ENCODE assay signal across 16 cellular contexts in genomic region chrX:66002832-66003680, GRCh38. TPM values are rescaled to one million over a fixed set of nuclear protein-coding genes. Genes with fewer than 3 reads are reported as not detected.
DNase-seq lines count a peak whose midpoint lies in the region; ATAC-seq lines count a peak whose summit lies in the region.
"Had no signal": no experiment of that assay in that cellular context is flagged by ENCODE, and none has a peak within 500 bp of the region (broad histone marks: within the 10 kb centered on the region; RNA-seq: fewer than 3 reads in every experiment).

No MANE protein-coding gene starts in this region.

- ATAC-seq in activated naive CD4-positive, alpha-beta T cell treated with anti-CD3 and anti-CD28 coated beads, Interleukin-2, amount 50 U/mL, for 72 hours: peak in 1 of 2 donors; percentile 60
- peak; percentile 57 for ATAC-seq in GM21717 (IDR thresholded peaks at IDR 0.05; ENCODE audit: unreplicated experiment)
- peak; percentile 47 for ATAC-seq in HG03520 (IDR thresholded peaks at IDR 0.05; ENCODE audit: unreplicated experiment)
- ATAC-seq in stimulated activated naive B cell treated with anti-CD40 and anti-IgM and Interleukin-4, amounts not matched to agents 10 μg/mL and 1 μg/mL and 100 μg/mL, for 72 hours (replicated peaks): peak; percentile 61 to 72
- ATAC-seq in HG03280 (IDR thresholded peaks at IDR 0.05; ENCODE audit: unreplicated experiment): no peak
- ATAC-seq: upper lobe of right lung had no signal

- no peak overlapping the region for H3K27ac ChIP-seq in caudate nucleus (ENCODE audit: low read depth, low read length)
- H3K27ac ChIP-seq: upper lobe of right lung had no signal

- H3K27me3 Mint-ChIP-seq in stimulated activated naive B cell treated with anti-CD40 and anti-IgM and Interleukin-4, amounts not matched to agents 10 μg/mL and 1 μg/mL and 100 μg/mL, for 72 hours: peaks cover 0 to 3% of the 10 kb centered on the region in 2 donors

- no peak for DNase-seq in activated naive CD4-positive, alpha-beta T cell treated with anti-CD3 and anti-CD28 coated beads, Interleukin-2, amount 50 U/mL, for 72 hours (ENCODE audit: low spot score in 2 of 2)
- DNase-seq in activated naive CD4-positive, alpha-beta T cell treated with Interleukin-2 at 50 U/mL for 16 hours: no peak
- no peak for DNase-seq in stimulated activated naive B cell treated with anti-CD40 and anti-IgM and Interleukin-4, amounts not matched to agents 10 μg/mL and 1 μg/mL and 100 μg/mL, for 72 hours
- no peak for DNase-seq in medulla oblongata (ENCODE audit: extremely low spot score)
- DNase-seq in caudate nucleus (lab: John Stamatoyannopoulos, UW): no peak
- DNase-seq: ACHN, DMS79, NCI-H524 treated with DMSO at 0.1 percent for 48 hours, SHP77, small intestine, upper lobe of right lung had no signal

- H3K4me1 Mint-ChIP-seq in stimulated activated naive B cell treated with anti-CD40 and anti-IgM and Interleukin-4, amounts not matched to agents 10 μg/mL and 1 μg/mL and 100 μg/mL, for 72 hours: peaks cover 59 to 83% of the 10 kb centered on the region in 2 donors

- peaks cover 13 to 17% of the 10 kb centered on the region in 2 donors for H3K9me3 Mint-ChIP-seq in activated naive CD4-positive, alpha-beta T cell treated with anti-CD3 and anti-CD28 coated beads, Interleukin-2, amount 50 U/mL, for 72 hours
- peaks cover 6 to 11% of the 10 kb centered on the region in 2 donors for H3K9me3 Mint-ChIP-seq in stimulated activated naive B cell treated with anti-CD40 and anti-IgM and Interleukin-4, amounts not matched to agents 10 μg/mL and 1 μg/mL and 100 μg/mL, for 72 hours

- peak overlapping the region; percentile 32 to 36 for H3K27ac Mint-ChIP-seq in activated naive CD4-positive, alpha-beta T cell treated with anti-CD3 and anti-CD28 coated beads, Interleukin-2, amount 50 U/mL, for 72 hours
- peak overlapping the region; percentile 85 for H3K27ac Mint-ChIP-seq in stimulated activated naive B cell treated with anti-CD40 and anti-IgM and Interleukin-4, amounts not matched to agents 10 μg/mL and 1 μg/mL and 100 μg/mL, for 72 hours

- peak overlapping the region; percentile 33 to 48 for H3K4me3 Mint-ChIP-seq in stimulated activated naive B cell treated with anti-CD40 and anti-IgM and Interleukin-4, amounts not matched to agents 10 μg/mL and 1 μg/mL and 100 μg/mL, for 72 hours
- H3K4me3 Mint-ChIP-seq: neural crest cell had no signal

- H3K36me3 Mint-ChIP-seq in activated naive CD4-positive, alpha-beta T cell treated with anti-CD3 and anti-CD28 coated beads, Interleukin-2, amount 50 U/mL, for 72 hours: peaks cover 14 to 20% of the 10 kb centered on the region in 2 donors
- peaks cover 0 to 18% of the 10 kb centered on the region in 2 donors for H3K36me3 Mint-ChIP-seq in stimulated activated naive B cell treated with anti-CD40 and anti-IgM and Interleukin-4, amounts not matched to agents 10 μg/mL and 1 μg/mL and 100 μg/mL, for 72 hours

RNA-seq across cellular contexts. Expression of gene VSIG4, which starts 36.8 kb away (rescaled TPM):
- under 1 TPM in 1 of 2 donors, not detected in 1; 0.57 TPM for total RNA-seq in activated naive CD4-positive, alpha-beta T cell treated with anti-CD3 and anti-CD28 coated beads, Interleukin-2, amount 50 U/mL, for 72 hours
- total RNA-seq: glomerular endothelial cell, neural crest cell had no signal
